In the genomic region with DNA sequence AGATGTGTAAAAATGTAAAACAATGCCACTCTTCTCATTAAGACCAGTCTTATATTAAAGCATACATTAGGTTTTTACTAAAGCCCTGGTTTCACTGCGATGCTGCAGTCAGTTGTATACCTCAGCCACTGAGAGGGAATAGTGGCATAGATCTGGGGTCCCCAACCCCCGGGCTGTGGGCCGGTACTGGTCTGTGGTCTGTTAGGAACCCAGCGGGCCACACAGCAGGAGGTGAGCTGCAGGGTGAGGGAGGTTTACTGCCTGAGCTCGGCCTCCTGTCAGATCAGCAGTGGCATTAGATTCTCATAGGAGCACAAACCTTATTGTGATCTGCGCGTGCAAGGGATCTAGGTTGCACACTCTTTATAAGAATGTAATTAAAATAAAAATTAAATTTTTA, we compare ENCODE assay signal across 28 cellular contexts.
"Had no signal": no experiment of that assay in that cellular context is flagged by ENCODE, and none has a peak within 500 bp of the region (broad histone marks: within the 10 kb centered on the region; RNA-seq: fewer than 3 reads in every experiment).

No MANE protein-coding gene starts in this region.

- H3K4me1 Mint-ChIP-seq: activated CD4-positive, alpha-beta T cell treated with anti-CD3 and anti-CD28 coated beads, Interleukin-2, amount 10 ng/mL, durations not matched to agents 7 days and 5 days; activated T-helper 17 cell treated with anti-CD3 and anti-CD28 coated beads, Interleukin-2, amount 50 U/mL, for 72 hours had no signal

- H3K27ac ChIP-seq: body of pancreas, esophagus muscularis mucosa, foreskin keratinocyte, gastrocnemius medialis, heart left ventricle had no signal

- H3K36me3 ChIP-seq: esophagus muscularis mucosa, gastrocnemius medialis, heart left ventricle had no signal

- H3K27ac Mint-ChIP-seq: activated CD4-positive, alpha-beta T cell treated with anti-CD3 and anti-CD28 coated beads, Interleukin-2, amount 10 ng/mL, durations not matched to agents 7 days and 5 days; activated CD8-positive, alpha-beta T cell treated with anti-CD3 and anti-CD28 coated beads for 36 hours; activated naive CD8-positive, alpha-beta T cell; activated T-helper 17 cell treated with anti-CD3 and anti-CD28 coated beads, Interleukin-2, amount 50 U/mL, for 72 hours; T-helper 17 cell; T-helper 2 cell treated with Interferon-gamma antibody and Interleukin-4, amounts not matched to agents 5 μg/mL and 100 μg/mL, for 36 hours had no signal

- H3K4me1 ChIP-seq: esophagus muscularis mucosa, foreskin keratinocyte, gastrocnemius medialis, heart left ventricle had no signal

- H3K4me3 Mint-ChIP-seq: activated CD4-positive, alpha-beta T cell treated with anti-CD3 and anti-CD28 coated beads, Interleukin-2, amount 10 ng/mL, durations not matched to agents 7 days and 5 days; activated CD8-positive, alpha-beta T cell treated with anti-CD3 and anti-CD28 coated beads for 36 hours; activated naive CD8-positive, alpha-beta T cell; activated T-cell treated with anti-CD3 and anti-CD28 coated beads, Interleukin-2, amount 50 U/mL, for 4 hours; activated T-helper 17 cell treated with anti-CD3 and anti-CD28 coated beads, Interleukin-2, amount 50 U/mL, for 72 hours; T-helper 17 cell; T-helper 2 cell treated with Interferon-gamma antibody and Interleukin-4, amounts not matched to agents 5 μg/mL and 100 μg/mL, for 36 hours had no signal

- ATAC-seq: activated CD8-positive, alpha-beta T cell treated with anti-CD3 and anti-CD28 coated beads for 36 hours; activated T-cell treated with anti-CD3 and anti-CD28 coated beads, Interleukin-2, amount 50 U/mL, for 4 hours; activated T-helper 17 cell treated with anti-CD3 and anti-CD28 coated beads, Interleukin-2, amount 50 U/mL, for 72 hours; body of pancreas; foreskin keratinocyte; gastrocnemius medialis; heart left ventricle; T-helper 17 cell had no signal

- DNase-seq: activated CD4-positive, alpha-beta T cell treated with anti-CD3 and anti-CD28 coated beads for 1 hour; activated CD4-positive, alpha-beta T cell treated with anti-CD3 and anti-CD28 coated beads for 4 hours; activated CD4-positive, alpha-beta T cell treated with anti-CD3 and anti-CD28 coated beads, Interleukin-2, amount 10 ng/mL, durations not matched to agents 7 days and 5 days; activated CD4-positive, alpha-beta T cell treated with anti-CD3 and anti-CD28 coated beads, Interleukin-2, amount 50 U/mL, for 48 hours; activated CD8-positive, alpha-beta memory T cell treated with anti-CD3 and anti-CD28 coated beads for 24 hours; activated CD8-positive, alpha-beta T cell treated with anti-CD3 and anti-CD28 coated beads for 36 hours; activated effector memory CD4-positive, alpha-beta T cell treated with Interleukin-2 at 50 U/mL for 16 hours; activated gamma-delta T cell treated with Interleukin-2 at 50 U/mL for 16 hours; activated naive CD4-positive, alpha-beta T cell treated with anti-CD3 and anti-CD28 coated beads, Interleukin-2, amount 50 U/mL, for 16 hours; activated naive CD4-positive, alpha-beta T cell treated with Interleukin-2 at 50 U/mL for 16 hours; activated T-cell treated with anti-CD3 and anti-CD28 coated beads, Interleukin-2, amount 50 U/mL, for 4 hours; amniotic stem cell; anterior cingulate cortex; body of pancreas; caudate nucleus; effector CD8-positive, alpha-beta T cell; foreskin keratinocyte; gastrocnemius medialis; glutamatergic neuron; heart left ventricle; T-helper 1 cell; T-helper 17 cell; T1000 had no signal

- H3K36me3 Mint-ChIP-seq: activated naive CD8-positive, alpha-beta T cell had no signal

- FAIRE-seq: colon had no signal

- H3K27me3 ChIP-seq: body of pancreas, esophagus muscularis mucosa, foreskin keratinocyte, gastrocnemius medialis had no signal

- H3K4me3 ChIP-seq: body of pancreas, esophagus muscularis mucosa, gastrocnemius medialis, heart left ventricle had no signal

- H3K27me3 Mint-ChIP-seq: activated CD4-positive, alpha-beta T cell treated with anti-CD3 and anti-CD28 coated beads, Interleukin-2, amount 10 ng/mL, durations not matched to agents 7 days and 5 days; activated CD8-positive, alpha-beta T cell treated with anti-CD3 and anti-CD28 coated beads for 36 hours; activated naive CD8-positive, alpha-beta T cell had no signal

- H3K9me3 Mint-ChIP-seq: activated CD4-positive, alpha-beta T cell treated with anti-CD3 and anti-CD28 coated beads, Interleukin-2, amount 10 ng/mL, durations not matched to agents 7 days and 5 days; activated CD8-positive, alpha-beta T cell treated with anti-CD3 and anti-CD28 coated beads for 36 hours; activated T-cell treated with anti-CD3 and anti-CD28 coated beads, Interleukin-2, amount 50 U/mL, for 4 hours; activated T-helper 17 cell treated with anti-CD3 and anti-CD28 coated beads, Interleukin-2, amount 50 U/mL, for 72 hours; T-helper 2 cell treated with Interferon-gamma antibody and Interleukin-4, amounts not matched to agents 5 μg/mL and 100 μg/mL, for 36 hours had no signal
